20 cellular contexts compared by ENCODE assay signal in the genomic region with DNA sequence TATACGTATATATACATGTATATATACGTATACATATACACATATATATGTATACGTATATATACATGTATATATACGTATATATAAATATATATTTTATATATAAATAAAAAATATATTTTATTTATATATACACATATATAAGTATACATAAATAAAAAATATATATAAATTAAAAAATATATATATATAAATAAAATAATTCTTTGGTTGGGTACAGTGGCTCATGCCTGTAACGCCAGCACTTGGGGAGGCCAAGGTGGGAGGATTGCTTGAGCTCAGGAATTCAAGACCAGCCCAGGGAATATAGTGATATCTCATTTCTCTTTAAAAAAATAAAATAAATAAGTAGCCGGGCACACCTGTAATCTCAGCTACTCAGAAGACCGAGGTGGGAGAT.
A peak's percentile ranks its signal among the peaks of the same experiment; 100 is the strongest.
DNase-seq lines count a peak whose midpoint lies in the region; ATAC-seq, FAIRE-seq and TF ChIP-seq lines count a peak whose summit lies in the region.
"Had no signal": no experiment of that assay in that cellular context is flagged by ENCODE, and none has a peak within 500 bp of the region (broad histone marks: within the 10 kb centered on the region; RNA-seq: fewer than 3 reads in every experiment).

No MANE protein-coding gene starts in this region.

- peak; percentile 94 for FAIRE-seq in kidney (lab: Jason Lieb, UNC)
- FAIRE-seq: HepG2 had no signal

- CTCF ChIA-PET in WTC11 (lab: Charles Lee) = no interaction called here
- CTCF ChIA-PET in activated CD8-positive, alpha-beta T cell treated with anti-CD3 and anti-CD28 coated beads, Interleukin-2, amount 10 ng/mL, durations not matched to agents 7 days and 5 days (lab: Charles Lee) = interaction anchor here (0.9 to 1.5 kb wide), 9 partner anchors 11 to 170 kb away, joined by 3 to 6 read pairs (median 3); no protein-coding TSS in a partner anchor

- H3K4me1 Mint-ChIP-seq in activated naive CD8-positive, alpha-beta T cell treated with anti-CD3 and anti-CD28 coated beads for 36 hours = peaks cover 35% of the 10 kb centered on the region
- H3K4me1 Mint-ChIP-seq in activated naive CD8-positive, alpha-beta T cell treated with anti-CD3 and anti-CD28 coated beads, Interleukin-2, amount 50 U/mL, for 24 hours = peaks cover 36% of the 10 kb centered on the region
- peaks cover 2% of the 10 kb centered on the region for H3K4me1 Mint-ChIP-seq in WTC11
- H3K4me1 Mint-ChIP-seq in activated CD8-positive, alpha-beta T cell treated with anti-CD3 and anti-CD28 coated beads, Interleukin-2, amount 10 ng/mL, durations not matched to agents 7 days and 5 days (ENCODE audit: low read depth) = peaks cover 31% of the 10 kb centered on the region

- H3K9ac ChIP-seq in kidney (ENCODE audit: low read length in 2 of 2) = no peak overlapping the region
- H3K9ac ChIP-seq: BLaER1 had no signal

- intact Hi-C loops in kidney (cut with DNase I) = no loop called here

- H3K4me1 ChIP-seq in kidney (ENCODE audit: control insufficient read depth in 1 of 2, insufficient read depth in 1 of 2, low read depth in 1 of 2, low read length in 2 of 2) = peaks cover 0 to 5% of the 10 kb centered on the region in 2 donors

- no peaks in the 10 kb centered on the region for H3K9me3 ChIP-seq in kidney (ENCODE audit: control insufficient read depth in 1 of 2, low read length in 2 of 2)
- H3K9me3 ChIP-seq: BLaER1 had no signal

- TF ChIP-seq CTCF in WTC11 (IDR thresholded peaks at IDR 0.05) (no peak), kidney (IDR thresholded peaks at IDR 0.05; ENCODE audit: borderline replicate concordance, extremely low read depth, insufficient read depth) (no peak)

- H3K27me3 Mint-ChIP-seq in activated naive CD8-positive, alpha-beta T cell treated with anti-CD3 and anti-CD28 coated beads for 36 hours = no peaks in the 10 kb centered on the region
- no peaks in the 10 kb centered on the region for H3K27me3 Mint-ChIP-seq in activated naive CD8-positive, alpha-beta T cell treated with anti-CD3 and anti-CD28 coated beads, Interleukin-2, amount 50 U/mL, for 24 hours
- H3K27me3 Mint-ChIP-seq in WTC11 (ENCODE audit: low read depth) = no peaks in the 10 kb centered on the region
- no peaks in the 10 kb centered on the region for H3K27me3 Mint-ChIP-seq in activated CD8-positive, alpha-beta T cell treated with anti-CD3 and anti-CD28 coated beads, Interleukin-2, amount 10 ng/mL, durations not matched to agents 7 days and 5 days (ENCODE audit: low read depth)

- no peak overlapping the region for H3K4me3 Mint-ChIP-seq in activated naive CD8-positive, alpha-beta T cell treated with anti-CD3 and anti-CD28 coated beads for 36 hours
- no peak overlapping the region for H3K4me3 Mint-ChIP-seq in activated naive CD8-positive, alpha-beta T cell treated with anti-CD3 and anti-CD28 coated beads, Interleukin-2, amount 50 U/mL, for 24 hours
- no peak overlapping the region for H3K4me3 Mint-ChIP-seq in WTC11
- H3K4me3 Mint-ChIP-seq in activated CD8-positive, alpha-beta T cell treated with anti-CD3 and anti-CD28 coated beads, Interleukin-2, amount 10 ng/mL, durations not matched to agents 7 days and 5 days = no peak overlapping the region
- H3K4me3 Mint-ChIP-seq: CD14-positive monocyte; CD8-positive, alpha-beta T cell; HFFc6 had no signal

- H3K27ac ChIP-seq in kidney (ENCODE audit: low read depth in 2 of 2, low read length in 2 of 2) = no peak overlapping the region
- H3K27ac ChIP-seq: 22Rv1, BLaER1 had no signal

- H3K4me3 ChIP-seq in kidney (ENCODE audit: low read length in 2 of 2) = no peak overlapping the region
- H3K4me3 ChIP-seq: BLaER1, GM12878 had no signal

- peaks cover 25% of the 10 kb centered on the region for H3K36me3 Mint-ChIP-seq in activated naive CD8-positive, alpha-beta T cell treated with anti-CD3 and anti-CD28 coated beads for 36 hours
- H3K36me3 Mint-ChIP-seq in activated naive CD8-positive, alpha-beta T cell treated with anti-CD3 and anti-CD28 coated beads, Interleukin-2, amount 50 U/mL, for 24 hours (ENCODE audit: low read depth) = peaks cover 27% of the 10 kb centered on the region
- peaks cover 14% of the 10 kb centered on the region for H3K36me3 Mint-ChIP-seq in WTC11
- H3K36me3 Mint-ChIP-seq in activated CD8-positive, alpha-beta T cell treated with anti-CD3 and anti-CD28 coated beads, Interleukin-2, amount 10 ng/mL, durations not matched to agents 7 days and 5 days (ENCODE audit: low read depth) = peaks cover 36% of the 10 kb centered on the region

- H3K9me3 Mint-ChIP-seq in activated naive CD8-positive, alpha-beta T cell treated with anti-CD3 and anti-CD28 coated beads for 36 hours = no peaks in the 10 kb centered on the region
- H3K9me3 Mint-ChIP-seq in activated naive CD8-positive, alpha-beta T cell treated with anti-CD3 and anti-CD28 coated beads, Interleukin-2, amount 50 U/mL, for 24 hours = no peaks in the 10 kb centered on the region
- no peaks in the 10 kb centered on the region for H3K9me3 Mint-ChIP-seq in WTC11
- H3K9me3 Mint-ChIP-seq in activated CD8-positive, alpha-beta T cell treated with anti-CD3 and anti-CD28 coated beads, Interleukin-2, amount 10 ng/mL, durations not matched to agents 7 days and 5 days (ENCODE audit: insufficient read depth) = no peaks in the 10 kb centered on the region
- H3K9me3 Mint-ChIP-seq: CD14-positive monocyte; CD8-positive, alpha-beta T cell; HFFc6 had no signal

- DNase-seq in activated naive CD8-positive, alpha-beta T cell treated with anti-CD3 and anti-CD28 coated beads for 36 hours = no peak
- DNase-seq in activated naive CD8-positive, alpha-beta T cell treated with anti-CD3 and anti-CD28 coated beads, Interleukin-2, amount 50 U/mL, for 24 hours = no peak
- no peak for DNase-seq in WTC11 (ENCODE audit: low spot score)
- no peak for DNase-seq in kidney
- no peak for DNase-seq in activated CD8-positive, alpha-beta T cell treated with anti-CD3 and anti-CD28 coated beads, Interleukin-2, amount 10 ng/mL, durations not matched to agents 7 days and 5 days
- DNase-seq in amygdala (lab: John Stamatoyannopoulos, UW) = no peak
- no peak for DNase-seq in NCI-H1105 treated with DMSO at 0.1 percent for 48 hours (lab: John Stamatoyannopoulos, UW)
- DNase-seq: Calu3; CD8-positive, alpha-beta T cell; DMS79 treated with DMSO at 0.1 percent for 48 hours; GOT3; H7; HFFc6 had no signal

- POLR2A ChIA-PET in WTC11 (lab: Charles Lee) = no interaction called here
- POLR2A ChIA-PET in activated CD8-positive, alpha-beta T cell treated with anti-CD3 and anti-CD28 coated beads, Interleukin-2, amount 10 ng/mL, durations not matched to agents 7 days and 5 days (lab: Charles Lee) = no interaction called here

- ATAC-seq in activated naive CD8-positive, alpha-beta T cell treated with anti-CD3 and anti-CD28 coated beads, Interleukin-2, amount 50 U/mL, for 24 hours = no peak
- ATAC-seq in WTC11 (no peak), HG03442 (IDR thresholded peaks at IDR 0.05; ENCODE audit: unreplicated experiment) (no peak)
- no peak for ATAC-seq in activated CD8-positive, alpha-beta T cell treated with anti-CD3 and anti-CD28 coated beads, Interleukin-2, amount 10 ng/mL, durations not matched to agents 7 days and 5 days
- ATAC-seq: CD8-positive, alpha-beta T cell; GM12878; HCT116; HepG2 had no signal

- peak overlapping the region; percentile 20 for H3K27ac Mint-ChIP-seq in activated naive CD8-positive, alpha-beta T cell treated with anti-CD3 and anti-CD28 coated beads for 36 hours
- H3K27ac Mint-ChIP-seq in activated naive CD8-positive, alpha-beta T cell treated with anti-CD3 and anti-CD28 coated beads, Interleukin-2, amount 50 U/mL, for 24 hours = no peak overlapping the region
- no peak overlapping the region for H3K27ac Mint-ChIP-seq in WTC11
- no peak overlapping the region for H3K27ac Mint-ChIP-seq in activated CD8-positive, alpha-beta T cell treated with anti-CD3 and anti-CD28 coated beads, Interleukin-2, amount 10 ng/mL, durations not matched to agents 7 days and 5 days
- H3K27ac Mint-ChIP-seq: HFFc6 had no signal

- H3K36me3 ChIP-seq in kidney (ENCODE audit: control insufficient read depth in 1 of 2, insufficient read depth in 2 of 2, low read length in 2 of 2) = no peaks in the 10 kb centered on the region

TF ChIP-seq in WTC11, 78 proteins besides CTCF, POLR2A, EP300 and RAD21:
- TF ChIP-seq, protein P1, sequence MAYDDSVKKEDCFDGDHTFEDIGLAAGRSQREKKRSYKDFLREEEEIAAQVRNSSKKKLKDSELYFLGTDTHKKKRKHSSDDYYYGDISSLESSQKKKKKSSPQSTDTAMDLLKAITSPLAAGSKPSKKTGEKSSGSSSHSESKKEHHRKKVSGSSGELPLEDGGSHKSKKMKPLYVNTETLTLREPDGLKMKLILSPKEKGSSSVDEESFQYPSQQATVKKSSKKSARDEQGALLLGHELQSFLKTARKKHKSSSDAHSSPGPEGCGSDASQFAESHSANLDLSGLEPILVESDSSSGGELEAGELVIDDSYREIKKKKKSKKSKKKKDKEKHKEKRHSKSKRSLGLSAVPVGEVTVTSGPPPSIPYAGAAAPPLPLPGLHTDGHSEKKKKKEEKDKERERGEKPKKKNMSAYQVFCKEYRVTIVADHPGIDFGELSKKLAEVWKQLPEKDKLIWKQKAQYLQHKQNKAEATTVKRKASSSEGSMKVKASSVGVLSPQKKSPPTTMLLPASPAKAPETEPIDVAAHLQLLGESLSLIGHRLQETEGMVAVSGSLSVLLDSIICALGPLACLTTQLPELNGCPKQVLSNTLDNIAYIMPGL (CRISPR knock-in tag; IDR thresholded peaks at IDR 0.05) = no peak
- peak; percentile 93; the same call in 1 of the 2 replicates for TF ChIP-seq HMGA2 (CRISPR knock-in tag; IDR thresholded peaks at IDR 0.05)
